Comparison of ENCODE assay signal across 1 cellular context in genomic region chr1:23558872-23559135, GRCh38.
TF ChIP-seq lines count a peak whose summit lies in the region.

No MANE protein-coding gene starts in this region.

TF ChIP-seq in HepG2, 621 proteins besides CTCF, POLR2A, EP300 and RAD21 (continued from another document):
- TF ChIP-seq MTERF4 (CRISPR knock-in tag; IDR thresholded peaks at IDR 0.05) (0 out of 2 replicates have a peak, but pooled peaks have one; percentile 30), ZNF709 (CRISPR knock-in tag; IDR thresholded peaks at IDR 0.05) (peak; percentile 55; the same call in 1 of the 2 replicates), ZNF674 (CRISPR knock-in tag; IDR thresholded peaks at IDR 0.05; ENCODE audit: low read depth) (no peak), ZNF354B (CRISPR knock-in tag; IDR thresholded peaks at IDR 0.05) (no peak), SRY (CRISPR knock-in tag; IDR thresholded peaks at IDR 0.05) (peak; percentile 14; the same call in 1 of the 2 replicates), ZNF34 (CRISPR knock-in tag; IDR thresholded peaks at IDR 0.05; ENCODE audit: borderline replicate concordance) (no peak), ZNF558 (CRISPR knock-in tag; IDR thresholded peaks at IDR 0.05; ENCODE audit: borderline replicate concordance) (0 out of 2 replicates have a peak, but pooled peaks have one; percentile 63), ZNF790 (CRISPR knock-in tag; IDR thresholded peaks at IDR 0.05; ENCODE audit: borderline replicate concordance) (peak; percentile 91), SALL2 (CRISPR knock-in tag; IDR thresholded peaks at IDR 0.05) (no peak), ZEB1 (IDR thresholded peaks at IDR 0.05; ENCODE audit: insufficient replicate concordance, low read depth) (peak; percentile 22), ARNTL (CRISPR knock-in tag; IDR thresholded peaks at IDR 0.05) (0 out of 2 replicates have a peak, but pooled peaks have one; percentile 6), ZIK1 (CRISPR knock-in tag; IDR thresholded peaks at IDR 0.05; ENCODE audit: borderline replicate concordance, low read depth) (no peak), ZBTB42 (CRISPR knock-in tag; IDR thresholded peaks at IDR 0.05) (0 out of 2 replicates have a peak, but pooled peaks have one; percentile 33), PLSCR1 (CRISPR knock-in tag; IDR thresholded peaks at IDR 0.05; ENCODE audit: borderline replicate concordance) (no peak), ZNF670 (CRISPR knock-in tag; IDR thresholded peaks at IDR 0.05; ENCODE audit: borderline replicate concordance) (no peak), ZBTB40 (IDR thresholded peaks at IDR 0.05) (no peak), ZBTB40 (CRISPR knock-in tag; IDR thresholded peaks at IDR 0.05) (0 out of 2 replicates have a peak, but pooled peaks have one; percentile 3), ZNF501 (CRISPR knock-in tag; IDR thresholded peaks at IDR 0.05) (no peak), ZNF879 (CRISPR knock-in tag; IDR thresholded peaks at IDR 0.05) (0 out of 2 replicates have a peak, but pooled peaks have one; percentile 31)
- TF ChIP-seq, protein P1, sequence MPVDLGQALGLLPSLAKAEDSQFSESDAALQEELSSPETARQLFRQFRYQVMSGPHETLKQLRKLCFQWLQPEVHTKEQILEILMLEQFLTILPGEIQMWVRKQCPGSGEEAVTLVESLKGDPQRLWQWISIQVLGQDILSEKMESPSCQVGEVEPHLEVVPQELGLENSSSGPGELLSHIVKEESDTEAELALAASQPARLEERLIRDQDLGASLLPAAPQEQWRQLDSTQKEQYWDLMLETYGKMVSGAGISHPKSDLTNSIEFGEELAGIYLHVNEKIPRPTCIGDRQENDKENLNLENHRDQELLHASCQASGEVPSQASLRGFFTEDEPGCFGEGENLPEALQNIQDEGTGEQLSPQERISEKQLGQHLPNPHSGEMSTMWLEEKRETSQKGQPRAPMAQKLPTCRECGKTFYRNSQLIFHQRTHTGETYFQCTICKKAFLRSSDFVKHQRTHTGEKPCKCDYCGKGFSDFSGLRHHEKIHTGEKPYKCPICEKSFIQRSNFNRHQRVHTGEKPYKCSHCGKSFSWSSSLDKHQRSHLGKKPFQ (CRISPR knock-in tag; IDR thresholded peaks at IDR 0.05; ENCODE audit: insufficient replicate concordance), result peak; percentile 27
- TF ChIP-seq, protein P2, sequence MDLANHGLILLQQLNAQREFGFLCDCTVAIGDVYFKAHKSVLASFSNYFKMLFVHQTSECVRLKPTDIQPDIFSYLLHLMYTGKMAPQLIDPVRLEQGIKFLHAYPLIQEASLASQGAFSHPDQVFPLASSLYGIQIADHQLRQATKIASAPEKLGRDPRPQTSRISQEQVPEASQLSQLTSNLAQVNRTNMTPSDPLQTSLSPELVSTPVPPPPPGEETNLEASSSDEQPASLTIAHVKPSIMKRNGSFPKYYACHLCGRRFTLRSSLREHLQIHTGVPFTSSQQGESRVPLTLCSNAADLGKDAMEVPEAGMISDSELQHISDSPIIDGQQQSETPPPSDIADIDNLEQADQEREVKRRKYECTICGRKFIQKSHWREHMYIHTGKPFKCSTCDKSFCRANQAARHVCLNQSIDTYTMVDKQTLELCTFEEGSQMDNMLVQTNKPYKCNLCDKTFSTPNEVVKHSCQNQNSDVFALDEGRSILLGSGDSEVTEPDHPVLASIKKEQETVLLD (CRISPR knock-in tag; IDR thresholded peaks at IDR 0.05; ENCODE audit: low read depth), result 0 out of 2 replicates have a peak, but pooled peaks have one; percentile 4
- TF ChIP-seq, protein P3, sequence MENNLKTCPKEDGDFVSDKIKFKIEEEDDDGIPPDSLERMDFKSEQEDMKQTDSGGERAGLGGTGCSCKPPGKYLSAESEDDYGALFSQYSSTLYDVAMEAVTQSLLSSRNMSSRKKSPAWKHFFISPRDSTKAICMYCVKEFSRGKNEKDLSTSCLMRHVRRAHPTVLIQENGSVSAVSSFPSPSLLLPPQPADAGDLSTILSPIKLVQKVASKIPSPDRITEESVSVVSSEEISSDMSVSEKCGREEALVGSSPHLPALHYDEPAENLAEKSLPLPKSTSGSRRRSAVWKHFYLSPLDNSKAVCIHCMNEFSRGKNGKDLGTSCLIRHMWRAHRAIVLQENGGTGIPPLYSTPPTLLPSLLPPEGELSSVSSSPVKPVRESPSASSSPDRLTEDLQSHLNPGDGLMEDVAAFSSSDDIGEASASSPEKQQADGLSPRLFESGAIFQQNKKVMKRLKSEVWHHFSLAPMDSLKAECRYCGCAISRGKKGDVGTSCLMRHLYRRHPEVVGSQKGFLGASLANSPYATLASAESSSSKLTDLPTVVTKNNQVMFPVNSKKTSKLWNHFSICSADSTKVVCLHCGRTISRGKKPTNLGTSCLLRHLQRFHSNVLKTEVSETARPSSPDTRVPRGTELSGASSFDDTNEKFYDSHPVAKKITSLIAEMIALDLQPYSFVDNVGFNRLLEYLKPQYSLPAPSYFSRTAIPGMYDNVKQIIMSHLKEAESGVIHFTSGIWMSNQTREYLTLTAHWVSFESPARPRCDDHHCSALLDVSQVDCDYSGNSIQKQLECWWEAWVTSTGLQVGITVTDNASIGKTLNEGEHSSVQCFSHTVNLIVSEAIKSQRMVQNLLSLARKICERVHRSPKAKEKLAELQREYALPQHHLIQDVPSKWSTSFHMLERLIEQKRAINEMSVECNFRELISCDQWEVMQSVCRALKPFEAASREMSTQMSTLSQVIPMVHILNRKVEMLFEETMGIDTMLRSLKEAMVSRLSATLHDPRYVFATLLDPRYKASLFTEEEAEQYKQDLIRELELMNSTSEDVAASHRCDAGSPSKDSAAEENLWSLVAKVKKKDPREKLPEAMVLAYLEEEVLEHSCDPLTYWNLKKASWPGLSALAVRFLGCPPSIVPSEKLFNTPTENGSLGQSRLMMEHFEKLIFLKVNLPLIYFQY (CRISPR knock-in tag; IDR thresholded peaks at IDR 0.05; ENCODE audit: borderline replicate concordance), result no peak
- TF ChIP-seq, protein P4, sequence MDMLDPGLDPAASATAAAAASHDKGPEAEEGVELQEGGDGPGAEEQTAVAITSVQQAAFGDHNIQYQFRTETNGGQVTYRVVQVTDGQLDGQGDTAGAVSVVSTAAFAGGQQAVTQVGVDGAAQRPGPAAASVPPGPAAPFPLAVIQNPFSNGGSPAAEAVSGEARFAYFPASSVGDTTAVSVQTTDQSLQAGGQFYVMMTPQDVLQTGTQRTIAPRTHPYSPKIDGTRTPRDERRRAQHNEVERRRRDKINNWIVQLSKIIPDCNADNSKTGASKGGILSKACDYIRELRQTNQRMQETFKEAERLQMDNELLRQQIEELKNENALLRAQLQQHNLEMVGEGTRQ (IDR thresholded peaks at IDR 0.05; ENCODE audit: low read depth, low read length), result no peak
- TF ChIP-seq, protein P4 (CRISPR knock-in tag; IDR thresholded peaks at IDR 0.05; ENCODE audit: borderline replicate concordance), result 0 out of 2 replicates have a peak, but pooled peaks have one; percentile 20
- TF ChIP-seq, protein P5, sequence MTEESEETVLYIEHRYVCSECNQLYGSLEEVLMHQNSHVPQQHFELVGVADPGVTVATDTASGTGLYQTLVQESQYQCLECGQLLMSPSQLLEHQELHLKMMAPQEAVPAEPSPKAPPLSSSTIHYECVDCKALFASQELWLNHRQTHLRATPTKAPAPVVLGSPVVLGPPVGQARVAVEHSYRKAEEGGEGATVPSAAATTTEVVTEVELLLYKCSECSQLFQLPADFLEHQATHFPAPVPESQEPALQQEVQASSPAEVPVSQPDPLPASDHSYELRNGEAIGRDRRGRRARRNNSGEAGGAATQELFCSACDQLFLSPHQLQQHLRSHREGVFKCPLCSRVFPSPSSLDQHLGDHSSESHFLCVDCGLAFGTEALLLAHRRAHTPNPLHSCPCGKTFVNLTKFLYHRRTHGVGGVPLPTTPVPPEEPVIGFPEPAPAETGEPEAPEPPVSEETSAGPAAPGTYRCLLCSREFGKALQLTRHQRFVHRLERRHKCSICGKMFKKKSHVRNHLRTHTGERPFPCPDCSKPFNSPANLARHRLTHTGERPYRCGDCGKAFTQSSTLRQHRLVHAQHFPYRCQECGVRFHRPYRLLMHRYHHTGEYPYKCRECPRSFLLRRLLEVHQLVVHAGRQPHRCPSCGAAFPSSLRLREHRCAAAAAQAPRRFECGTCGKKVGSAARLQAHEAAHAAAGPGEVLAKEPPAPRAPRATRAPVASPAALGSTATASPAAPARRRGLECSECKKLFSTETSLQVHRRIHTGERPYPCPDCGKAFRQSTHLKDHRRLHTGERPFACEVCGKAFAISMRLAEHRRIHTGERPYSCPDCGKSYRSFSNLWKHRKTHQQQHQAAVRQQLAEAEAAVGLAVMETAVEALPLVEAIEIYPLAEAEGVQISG (CRISPR knock-in tag; IDR thresholded peaks at IDR 0.05), result no peak
TF ChIP-seq in HepG2: peak in this region for 13.
